ENCODE assay signal across 30 cellular contexts in genomic region chr2:238351315-238351714, GRCh38.
"Had no signal": no experiment of that assay in that cellular context is flagged by ENCODE, and none has a peak within 500 bp of the region (broad histone marks: within the 10 kb centered on the region; RNA-seq: fewer than 3 reads in every experiment).

No MANE protein-coding gene starts in this region.

- H3K27ac ChIP-seq: ascending aorta, brain microvascular endothelial cell, coronary artery, dorsolateral prefrontal cortex, foreskin keratinocyte, gastrocnemius medialis, heart left ventricle had no signal

- H3K27me3 ChIP-seq: ascending aorta, brain microvascular endothelial cell, dorsolateral prefrontal cortex, foreskin keratinocyte, gastrocnemius medialis, heart left ventricle had no signal

- H3K4me1 ChIP-seq: ascending aorta, foreskin keratinocyte, gastrocnemius medialis, heart left ventricle had no signal

- H3K27me3 Mint-ChIP-seq: activated CD4-positive, alpha-beta memory T cell treated with anti-CD3 and anti-CD28 coated beads for 36 hours; activated CD4-positive, alpha-beta T cell treated with anti-CD3 and anti-CD28 coated beads for 36 hours; activated CD4-positive, alpha-beta T cell treated with anti-CD3 and anti-CD28 coated beads, Interleukin-2, amount 10 ng/mL, durations not matched to agents 24 days and 14 days; activated naive CD4-positive, alpha-beta T cell treated with anti-CD3 and anti-CD28 coated beads, Interleukin-2, amount 10 ng/mL, durations not matched to agents 7 days and 5 days; activated naive CD8-positive, alpha-beta T cell treated with anti-CD3 and anti-CD28 coated beads, Interleukin-2, amount 10 ng/mL, durations not matched to agents 7 days and 5 days; activated T-cell treated with anti-CD3 and anti-CD28 coated beads, Interleukin-2, amount 50 U/mL, for 24 hours; central memory CD8-positive, alpha-beta T cell; dendritic cell treated with granulocyte-macrophage colony-stimulating factor and Interleukin-4, amounts not matched to agents 40 ng/mL and 50 ng/mL, for 4 days had no signal

- FAIRE-seq: bronchial epithelial cell had no signal

- H3K36me3 Mint-ChIP-seq: activated naive CD4-positive, alpha-beta T cell treated with anti-CD3 and anti-CD28 coated beads, Interleukin-2, amount 10 ng/mL, durations not matched to agents 7 days and 5 days; activated naive CD4-positive, alpha-beta T cell treated with anti-CD3 and anti-CD28 coated beads, Interleukin-2, amount 50 U/mL, for 72 hours; activated naive CD8-positive, alpha-beta T cell treated with anti-CD3 and anti-CD28 coated beads, Interleukin-2, amount 10 ng/mL, durations not matched to agents 7 days and 5 days had no signal

- H3K9me3 Mint-ChIP-seq: activated CD4-positive, alpha-beta memory T cell treated with anti-CD3 and anti-CD28 coated beads for 36 hours; activated CD4-positive, alpha-beta T cell treated with anti-CD3 and anti-CD28 coated beads, Interleukin-2, amount 10 ng/mL, durations not matched to agents 24 days and 14 days; activated naive CD4-positive, alpha-beta T cell treated with anti-CD3 and anti-CD28 coated beads, Interleukin-2, amount 10 ng/mL, durations not matched to agents 7 days and 5 days; activated naive CD4-positive, alpha-beta T cell treated with anti-CD3 and anti-CD28 coated beads, Interleukin-2, amount 50 U/mL, for 72 hours; activated naive CD8-positive, alpha-beta T cell treated with anti-CD3 and anti-CD28 coated beads, Interleukin-2, amount 10 ng/mL, durations not matched to agents 7 days and 5 days; activated T-cell treated with anti-CD3 and anti-CD28 coated beads, Interleukin-2, amount 50 U/mL, for 24 hours; activated T-cell treated with anti-CD3 and anti-CD28 coated beads, Interleukin-2, amount 50 U/mL, for 72 hours; central memory CD8-positive, alpha-beta T cell; dendritic cell treated with granulocyte-macrophage colony-stimulating factor and Interleukin-4, amounts not matched to agents 40 ng/mL and 50 ng/mL, for 4 days; endodermal cell had no signal

- DNase-seq: activated CD4-positive, alpha-beta memory T cell treated with anti-CD3 and anti-CD28 coated beads for 36 hours; activated CD4-positive, alpha-beta T cell treated with anti-CD3 and anti-CD28 coated beads for 36 hours; activated CD4-positive, alpha-beta T cell treated with anti-CD3 and anti-CD28 coated beads, Interleukin-2, amount 10 ng/mL, durations not matched to agents 24 days and 14 days; activated CD4-positive, CD25-positive, alpha-beta regulatory T cell; activated CD4-positive, CD25-positive, alpha-beta regulatory T cell treated with anti-CD3 and anti-CD28 coated beads, Interleukin-2, amount 50 U/mL, for 72 hours; activated CD8-positive, alpha-beta memory T cell treated with anti-CD3 and anti-CD28 coated beads, Interleukin-2, amount 50 U/mL, for 48 hours; activated CD8-positive, alpha-beta T cell treated with anti-CD3 and anti-CD28 coated beads, Interleukin-2, amount 10 ng/mL, durations not matched to agents 7 days and 5 days; activated gamma-delta T cell; activated naive CD4-positive, alpha-beta T cell; activated naive CD4-positive, alpha-beta T cell treated with anti-CD3 and anti-CD28 coated beads, Interleukin-2, amount 10 ng/mL, durations not matched to agents 7 days and 5 days; activated naive CD8-positive, alpha-beta T cell treated with anti-CD3 and anti-CD28 coated beads, Interleukin-2, amount 10 ng/mL, durations not matched to agents 7 days and 5 days; activated T-cell treated with anti-CD3 and anti-CD28 coated beads for 4 hours; activated T-cell treated with anti-CD3 and anti-CD28 coated beads, Interleukin-2, amount 50 U/mL, for 24 hours; activated T-cell treated with anti-CD3 and anti-CD28 coated beads, Interleukin-2, amount 50 U/mL, for 72 hours; brain microvascular endothelial cell; dorsolateral prefrontal cortex; effector memory CD4-positive, alpha-beta T cell; endodermal cell; foreskin keratinocyte; gastrocnemius medialis; glutamatergic neuron; heart left ventricle; T-helper 2 cell had no signal

- H3K4me3 Mint-ChIP-seq: activated CD4-positive, alpha-beta memory T cell treated with anti-CD3 and anti-CD28 coated beads for 36 hours; activated CD4-positive, alpha-beta T cell treated with anti-CD3 and anti-CD28 coated beads for 36 hours; activated CD4-positive, alpha-beta T cell treated with anti-CD3 and anti-CD28 coated beads, Interleukin-2, amount 10 ng/mL, durations not matched to agents 24 days and 14 days; activated CD8-positive, alpha-beta T cell treated with anti-CD3 and anti-CD28 coated beads, Interleukin-2, amount 10 ng/mL, durations not matched to agents 7 days and 5 days; activated naive CD4-positive, alpha-beta T cell treated with anti-CD3 and anti-CD28 coated beads, Interleukin-2, amount 10 ng/mL, durations not matched to agents 7 days and 5 days; activated naive CD8-positive, alpha-beta T cell treated with anti-CD3 and anti-CD28 coated beads, Interleukin-2, amount 10 ng/mL, durations not matched to agents 7 days and 5 days; activated T-cell treated with anti-CD3 and anti-CD28 coated beads, Interleukin-2, amount 50 U/mL, for 24 hours; activated T-cell treated with anti-CD3 and anti-CD28 coated beads, Interleukin-2, amount 50 U/mL, for 72 hours; central memory CD8-positive, alpha-beta T cell; dendritic cell treated with granulocyte-macrophage colony-stimulating factor and Interleukin-4, amounts not matched to agents 40 ng/mL and 50 ng/mL, for 4 days; endodermal cell had no signal

- H3K27ac Mint-ChIP-seq: activated CD4-positive, alpha-beta memory T cell treated with anti-CD3 and anti-CD28 coated beads for 36 hours; activated CD4-positive, alpha-beta T cell treated with anti-CD3 and anti-CD28 coated beads for 36 hours; activated CD4-positive, alpha-beta T cell treated with anti-CD3 and anti-CD28 coated beads, Interleukin-2, amount 10 ng/mL, durations not matched to agents 24 days and 14 days; activated CD8-positive, alpha-beta T cell treated with anti-CD3 and anti-CD28 coated beads, Interleukin-2, amount 10 ng/mL, durations not matched to agents 7 days and 5 days; activated naive CD4-positive, alpha-beta T cell treated with anti-CD3 and anti-CD28 coated beads, Interleukin-2, amount 10 ng/mL, durations not matched to agents 7 days and 5 days; activated naive CD4-positive, alpha-beta T cell treated with anti-CD3 and anti-CD28 coated beads, Interleukin-2, amount 50 U/mL, for 72 hours; activated naive CD8-positive, alpha-beta T cell treated with anti-CD3 and anti-CD28 coated beads, Interleukin-2, amount 10 ng/mL, durations not matched to agents 7 days and 5 days; activated T-cell treated with anti-CD3 and anti-CD28 coated beads, Interleukin-2, amount 50 U/mL, for 24 hours; activated T-cell treated with anti-CD3 and anti-CD28 coated beads, Interleukin-2, amount 50 U/mL, for 72 hours; dendritic cell treated with granulocyte-macrophage colony-stimulating factor and Interleukin-4, amounts not matched to agents 40 ng/mL and 50 ng/mL, for 4 days; endodermal cell had no signal

- H3K9me3 ChIP-seq: ascending aorta, gastrocnemius medialis, heart left ventricle had no signal

- H3K4me1 Mint-ChIP-seq: activated CD4-positive, alpha-beta T cell treated with anti-CD3 and anti-CD28 coated beads for 36 hours; activated CD4-positive, alpha-beta T cell treated with anti-CD3 and anti-CD28 coated beads, Interleukin-2, amount 10 ng/mL, durations not matched to agents 24 days and 14 days; activated naive CD4-positive, alpha-beta T cell treated with anti-CD3 and anti-CD28 coated beads, Interleukin-2, amount 10 ng/mL, durations not matched to agents 7 days and 5 days; activated naive CD8-positive, alpha-beta T cell treated with anti-CD3 and anti-CD28 coated beads, Interleukin-2, amount 10 ng/mL, durations not matched to agents 7 days and 5 days; endodermal cell had no signal

- ATAC-seq: activated CD4-positive, alpha-beta T cell treated with anti-CD3 and anti-CD28 coated beads for 36 hours; activated CD8-positive, alpha-beta T cell treated with anti-CD3 and anti-CD28 coated beads, Interleukin-2, amount 10 ng/mL, durations not matched to agents 7 days and 5 days; activated naive CD4-positive, alpha-beta T cell treated with anti-CD3 and anti-CD28 coated beads, Interleukin-2, amount 50 U/mL, for 72 hours; activated T-cell treated with anti-CD3 and anti-CD28 coated beads, Interleukin-2, amount 50 U/mL, for 72 hours; esophagus mucosa; foreskin keratinocyte; gastrocnemius medialis had no signal

- H3K4me3 ChIP-seq: ascending aorta, coronary artery, dorsolateral prefrontal cortex, gastrocnemius medialis, heart left ventricle had no signal
